1 cellular context compared by ENCODE assay signal in genomic region chr7:128103498-128104108, GRCh38.
TF ChIP-seq lines count a peak whose summit lies in the region.

No MANE protein-coding gene starts in this region.

TF ChIP-seq in HepG2, 621 proteins besides CTCF, POLR2A, EP300 and RAD21 (continued from another document and continues in another):
- TF ChIP-seq SOX5 (CRISPR knock-in tag; IDR thresholded peaks at IDR 0.05; ENCODE audit: borderline replicate concordance) (peak; percentile 73), ZNF563 (CRISPR knock-in tag; IDR thresholded peaks at IDR 0.05) (peak; percentile 83), MLXIP (CRISPR knock-in tag; IDR thresholded peaks at IDR 0.05; ENCODE audit: borderline replicate concordance) (0 out of 2 replicates have a peak, but pooled peaks have one; percentile 8), IKZF4 (CRISPR knock-in tag; IDR thresholded peaks at IDR 0.05; ENCODE audit: borderline replicate concordance, low read depth, not compliant biosample characterization) (no peak), STAT6 (CRISPR knock-in tag; IDR thresholded peaks at IDR 0.05; ENCODE audit: borderline replicate concordance) (no peak), SP5 (CRISPR knock-in tag; IDR thresholded peaks at IDR 0.05; ENCODE audit: borderline replicate concordance, low read depth) (peak; percentile 92), MTF1 (CRISPR knock-in tag; IDR thresholded peaks at IDR 0.05) (no peak), TRAFD1 (CRISPR knock-in tag; IDR thresholded peaks at IDR 0.05; ENCODE audit: borderline replicate concordance) (no peak), ZNF383 (CRISPR knock-in tag; IDR thresholded peaks at IDR 0.05; ENCODE audit: borderline replicate concordance) (no peak), RORA (CRISPR knock-in tag; IDR thresholded peaks at IDR 0.05) (no peak), ZMAT3 (CRISPR knock-in tag; conservative IDR thresholded peaks at IDR 0.05) (peak; percentile 83), SNAPC4 (CRISPR knock-in tag; IDR thresholded peaks at IDR 0.05) (no peak), ZFY (CRISPR knock-in tag; IDR thresholded peaks at IDR 0.05) (peak; percentile 46), SMAD9 (CRISPR knock-in tag; IDR thresholded peaks at IDR 0.05) (no peak), HNF1B (CRISPR knock-in tag; IDR thresholded peaks at IDR 0.05) (peak; percentile 85), U2AF2 (IDR thresholded peaks at IDR 0.05; ENCODE audit: low read depth, low read length) (no peak), ZUFSP (CRISPR knock-in tag; IDR thresholded peaks at IDR 0.05; ENCODE audit: borderline replicate concordance) (no peak), SYNCRIP (IDR thresholded peaks at IDR 0.05; ENCODE audit: insufficient read depth, low read depth, low read length) (no peak), ZNF296 (CRISPR knock-in tag; conservative IDR thresholded peaks at IDR 0.05) (no peak), CSRNP2 (CRISPR knock-in tag; conservative IDR thresholded peaks at IDR 0.05; ENCODE audit: low read depth) (no peak), ZNF382 (CRISPR knock-in tag; IDR thresholded peaks at IDR 0.05; ENCODE audit: borderline replicate concordance) (no peak), SRSF9 (IDR thresholded peaks at IDR 0.05; ENCODE audit: borderline replicate concordance, insufficient read depth, low read depth, low read length, poor library complexity, severe bottlenecking) (no peak), RNF219 (CRISPR knock-in tag; IDR thresholded peaks at IDR 0.05) (no peak), HNF1A (IDR thresholded peaks at IDR 0.05; ENCODE audit: low read depth) (no peak), HNF1A (CRISPR knock-in tag; IDR thresholded peaks at IDR 0.05; ENCODE audit: borderline replicate concordance) (no peak), ZFP36L1 (CRISPR knock-in tag; IDR thresholded peaks at IDR 0.05) (no peak)
